ENCODE assay signal across 25 cellular contexts in the genomic region with DNA sequence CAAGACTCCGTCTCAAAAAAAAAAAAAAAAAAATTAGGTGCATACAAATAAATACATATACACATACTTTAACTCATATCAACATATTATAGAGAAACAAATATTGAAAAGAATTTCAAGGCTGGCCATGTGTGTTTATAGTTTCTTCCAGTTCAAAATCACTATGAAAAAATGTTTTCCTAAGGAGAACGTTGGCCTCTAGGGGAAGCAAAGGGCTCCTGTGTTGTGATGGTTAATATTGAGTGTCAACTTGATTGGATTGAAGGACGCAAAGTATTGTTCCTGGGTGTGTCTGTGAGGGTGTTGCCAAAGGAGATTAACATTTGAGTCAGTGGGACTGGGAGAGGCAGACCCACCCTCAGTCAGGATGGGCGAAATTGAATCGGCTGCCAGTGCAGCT.
DNase-seq lines count a peak whose midpoint lies in the region; ATAC-seq and TF ChIP-seq lines count a peak whose summit lies in the region.
"Had no signal": no experiment of that assay in that cellular context is flagged by ENCODE, and none has a peak within 500 bp of the region (broad histone marks: within the 10 kb centered on the region; RNA-seq: fewer than 3 reads in every experiment).

No MANE protein-coding gene starts in this region.

- no peaks in the 10 kb centered on the region for H3K79me1 ChIP-seq in H9 (ENCODE audit: insufficient read depth, low read depth, low read length, poor library complexity, severe bottlenecking)

- no peak overlapping the region for H3K18ac ChIP-seq in H9 (ENCODE audit: insufficient read length, low read depth, low read length)

- H3K14ac ChIP-seq in H9 (ENCODE audit: insufficient read depth, low read length): no peak overlapping the region

- H3K4me1 Mint-ChIP-seq in H9 (peaks cover 0 to 2% of the 10 kb centered on the region in 2 experiments; a peak in 1 of 4 replicates), endodermal cell (peaks cover 15% of the 10 kb centered on the region), type B pancreatic cell (ENCODE audit: unreplicated experiment) (peaks cover 8% of the 10 kb centered on the region), WTC11 (no peaks in the 10 kb centered on the region)
- H3K4me1 Mint-ChIP-seq: CD14-positive monocyte, GM23338 had no signal

- H3K27ac Mint-ChIP-seq in H9: no peak overlapping the region
- no peak overlapping the region for H3K27ac Mint-ChIP-seq in endodermal cell
- no peak overlapping the region for H3K27ac Mint-ChIP-seq in type B pancreatic cell
- no peak overlapping the region for H3K27ac Mint-ChIP-seq in WTC11
- H3K27ac Mint-ChIP-seq: CD14-positive monocyte; CD4-positive, alpha-beta T cell; CD8-positive, alpha-beta memory T cell; GM23338; HFFc6 had no signal

- no peaks in the 10 kb centered on the region for H3K27me3 Mint-ChIP-seq in H9 (ENCODE audit: low read depth)
- H3K27me3 Mint-ChIP-seq in endodermal cell (ENCODE audit: insufficient read depth): no peaks in the 10 kb centered on the region
- peaks cover 4% of the 10 kb centered on the region for H3K27me3 Mint-ChIP-seq in type B pancreatic cell
- H3K27me3 Mint-ChIP-seq in WTC11 (ENCODE audit: low read depth): no peaks in the 10 kb centered on the region; the same call in 1 of the 2 replicates
- H3K27me3 Mint-ChIP-seq: CD4-positive, alpha-beta T cell had no signal

- H3K4me2 ChIP-seq in H9 (ENCODE audit: insufficient read depth, insufficient read length, low read length): no peak overlapping the region
- H3K4me2 ChIP-seq: A549; BLaER1 treated with 17β-estradiol and CSF1 and Interleukin-3, amounts not matched to agents 10 nM and 100 nM; GM23338 had no signal

- no peak for DNase-seq in H9
- DNase-seq in endodermal cell: no peak
- no peak for DNase-seq in type B pancreatic cell (ENCODE audit: extremely low spot score, unreplicated experiment)
- no peak for DNase-seq in stimulated activated CD4-positive, alpha-beta T cell treated with anti-CD3 and anti-CD28 coated beads, Interleukin-4, amount 100 ng/mL, for 1 hour
- no peak for DNase-seq in WTC11 (ENCODE audit: low spot score)
- DNase-seq: 8988T; ACHN; AML-193; BE2C; Calu3; CD4-positive, alpha-beta T cell; CD8-positive, alpha-beta memory T cell; COR-L47; DMS79; EL; GDM1; HFFc6 had no signal

- ATAC-seq in HG03432 (IDR thresholded peaks at IDR 0.05; ENCODE audit: unreplicated experiment) (no peak), WTC11 (no peak)
- ATAC-seq: A549, GM12878, GM23338 had no signal

- H2BK120ac ChIP-seq in H9 (ENCODE audit: low read depth, low read length, poor library complexity, severe bottlenecking): no peak overlapping the region

- H3K36me3 Mint-ChIP-seq in H9 (ENCODE audit: insufficient read depth in 1 of 3, low read depth in 3 of 3) (no peaks in the 10 kb centered on the region), endodermal cell (ENCODE audit: low read depth) (no peaks in the 10 kb centered on the region), type B pancreatic cell (no peaks in the 10 kb centered on the region), WTC11 (no peaks in the 10 kb centered on the region)
- H3K36me3 Mint-ChIP-seq: CD14-positive monocyte; CD8-positive, alpha-beta memory T cell had no signal

- H4K91ac ChIP-seq in H9 (ENCODE audit: insufficient read length, low read depth, low read length): no peak overlapping the region

- no peak overlapping the region for H3K4me3 Mint-ChIP-seq in H9
- no peak overlapping the region for H3K4me3 Mint-ChIP-seq in endodermal cell
- no peak overlapping the region for H3K4me3 Mint-ChIP-seq in type B pancreatic cell
- no peak overlapping the region for H3K4me3 Mint-ChIP-seq in WTC11
- H3K4me3 Mint-ChIP-seq: CD14-positive monocyte; CD4-positive, alpha-beta T cell; CD8-positive, alpha-beta memory T cell; GM23338; HFFc6 had no signal

- no peak overlapping the region for H4K8ac ChIP-seq in H9 (replicated peaks; ENCODE audit: insufficient read length, low read depth, low read length)

- H3K9me3 Mint-ChIP-seq in H9: no peaks in the 10 kb centered on the region; a peak in 1 of 5 replicates
- H3K9me3 Mint-ChIP-seq in endodermal cell: no peaks in the 10 kb centered on the region
- H3K9me3 Mint-ChIP-seq in type B pancreatic cell: no peaks in the 10 kb centered on the region
- no peaks in the 10 kb centered on the region for H3K9me3 Mint-ChIP-seq in WTC11
- H3K9me3 Mint-ChIP-seq: CD4-positive, alpha-beta T cell; CD8-positive, alpha-beta memory T cell; GM23338 had no signal

- no peak overlapping the region for H2BK20ac ChIP-seq in H9 (ENCODE audit: low read depth, low read length, poor library complexity, severe bottlenecking)

- no peak overlapping the region for H2BK5ac ChIP-seq in H9 (ENCODE audit: insufficient read length, low read length)

- H3K23ac ChIP-seq in H9 (ENCODE audit: insufficient read length, low read depth, low read length): no peak overlapping the region

- no peak overlapping the region for H2BK15ac ChIP-seq in H9 (ENCODE audit: low read depth, low read length)

- CTCF ChIA-PET in WTC11 (lab: Charles Lee): interaction anchor here (0.7 to 3.8 kb wide), 4 partner anchors 9 to 1747 kb away, joined by 3 to 21 read pairs (median 4); no protein-coding TSS in a partner anchor

- no peak overlapping the region for H3K56ac ChIP-seq in H9 (ENCODE audit: insufficient read length, low read depth, low read length)

- no peaks in the 10 kb centered on the region for H3K23me2 ChIP-seq in H9 (ENCODE audit: insufficient read length, low read depth, low read length, poor library complexity, severe bottlenecking)

- no peak overlapping the region for H3T11ph ChIP-seq in H9 (ENCODE audit: low read length)

- H3K27me3 ChIP-seq in H9 (ENCODE audit: insufficient read depth, low read length) (no peaks in the 10 kb centered on the region), endodermal cell (ENCODE audit: control insufficient read depth, insufficient read depth, low read length, poor library complexity, severe bottlenecking) (no peaks in the 10 kb centered on the region)
- H3K27me3 ChIP-seq: BE2C; BLaER1 treated with 17β-estradiol and CSF1 and Interleukin-3, amounts not matched to agents 10 nM and 100 nM had no signal

- POLR2A ChIA-PET in WTC11 (lab: Charles Lee): no interaction called here

- no peak overlapping the region for H3K9ac ChIP-seq in H9 (ENCODE audit: extremely low read depth, insufficient read length, low read length)
- no peak overlapping the region for H3K9ac ChIP-seq in endodermal cell (ENCODE audit: extremely low read depth, low read length, poor library complexity, severe bottlenecking)
- H3K9ac ChIP-seq: BLaER1 treated with 17β-estradiol and CSF1 and Interleukin-3, amounts not matched to agents 10 nM and 100 nM had no signal

- no peak overlapping the region for H2BK12ac ChIP-seq in H9 (ENCODE audit: insufficient read length, low read depth, low read length)

- H3K27ac ChIP-seq in H9 (ENCODE audit: insufficient read length, low read depth, low read length) (no peak overlapping the region), VCaP (no peak overlapping the region), endodermal cell (ENCODE audit: low read depth, low read length) (no peak overlapping the region)
- H3K27ac ChIP-seq: A549; BLaER1 treated with 17β-estradiol and CSF1 and Interleukin-3, amounts not matched to agents 10 nM and 100 nM had no signal

- H4K5ac ChIP-seq in H9 (ENCODE audit: insufficient read length, low read depth, low read length): no peak overlapping the region

- H3K4ac ChIP-seq in H9 (ENCODE audit: low read depth, low read length): no peak overlapping the region

- no peaks in the 10 kb centered on the region for H3K36me3 ChIP-seq in endodermal cell (ENCODE audit: control insufficient read depth, insufficient read depth, low read length)
- H3K36me3 ChIP-seq: BE2C; BLaER1 treated with 17β-estradiol and CSF1 and Interleukin-3, amounts not matched to agents 10 nM and 100 nM; HAP-1 had no signal

- no peaks in the 10 kb centered on the region for H4K20me1 ChIP-seq in H9 (ENCODE audit: control insufficient read depth, insufficient read depth, insufficient read length)
- H4K20me1 ChIP-seq: BLaER1 treated with 17β-estradiol and CSF1 and Interleukin-3, amounts not matched to agents 10 nM and 100 nM had no signal

- WGBS in H9 (ENCODE audit: extremely low coverage, insufficient read length, low lambda C conversion rate): no CpG with 5 or more reads among the region's 5 CpGs
- 83 to 87% methylated on average over 3 to 4 of the region's 5 CpGs for WGBS in endodermal cell (ENCODE audit: insufficient coverage in 1 of 2, insufficient read length in 1 of 2), 2 experiments

- H2AFZ ChIP-seq in H9 (ENCODE audit: low read length): no peak overlapping the region
- H2AFZ ChIP-seq: GM23338 had no signal

- H2AK5ac ChIP-seq in H9 (ENCODE audit: insufficient read length, low read length): no peak overlapping the region

- no peak overlapping the region for H3K4me3 ChIP-seq in endodermal cell (ENCODE audit: low read length)
- H3K4me3 ChIP-seq: A549; BLaER1 treated with 17β-estradiol and CSF1 and Interleukin-3, amounts not matched to agents 10 nM and 100 nM; GM12878; GM23338; HAP-1 had no signal

- H3K9me3 ChIP-seq in H9 (ENCODE audit: control insufficient read depth, low read depth, low read length) (no peaks in the 10 kb centered on the region), endodermal cell (ENCODE audit: control insufficient read depth, low read length) (no peaks in the 10 kb centered on the region)
- H3K9me3 ChIP-seq: A549, BE2C, HAP-1 had no signal

- H3K79me2 ChIP-seq in H9 (ENCODE audit: insufficient read depth, low read length): no peaks in the 10 kb centered on the region

- TF ChIP-seq CTCF in H9 (conservative IDR thresholded peaks at IDR 0.05) (peak; percentile 48), VCaP (conservative IDR thresholded peaks at IDR 0.05) (0 out of 2 replicates have a peak, but pooled peaks have one; percentile 6), endodermal cell (conservative IDR thresholded peaks at IDR 0.05) (peak; percentile 60), type B pancreatic cell (conservative IDR thresholded peaks at IDR 0.05) (peak; percentile 23), WTC11 (IDR thresholded peaks at IDR 0.05) (no peak)

- H3K4me1 ChIP-seq in H9 (ENCODE audit: insufficient read depth, low read length): no peaks in the 10 kb centered on the region
- peaks cover 5% of the 10 kb centered on the region for H3K4me1 ChIP-seq in endodermal cell (ENCODE audit: control insufficient read depth, insufficient read depth, low read length)
- H3K4me1 ChIP-seq: A549, BE2C, HAP-1 had no signal

TF ChIP-seq in WTC11, 78 proteins besides CTCF, POLR2A, EP300 and RAD21 (continues in another document):
- TF ChIP-seq, protein P1, sequence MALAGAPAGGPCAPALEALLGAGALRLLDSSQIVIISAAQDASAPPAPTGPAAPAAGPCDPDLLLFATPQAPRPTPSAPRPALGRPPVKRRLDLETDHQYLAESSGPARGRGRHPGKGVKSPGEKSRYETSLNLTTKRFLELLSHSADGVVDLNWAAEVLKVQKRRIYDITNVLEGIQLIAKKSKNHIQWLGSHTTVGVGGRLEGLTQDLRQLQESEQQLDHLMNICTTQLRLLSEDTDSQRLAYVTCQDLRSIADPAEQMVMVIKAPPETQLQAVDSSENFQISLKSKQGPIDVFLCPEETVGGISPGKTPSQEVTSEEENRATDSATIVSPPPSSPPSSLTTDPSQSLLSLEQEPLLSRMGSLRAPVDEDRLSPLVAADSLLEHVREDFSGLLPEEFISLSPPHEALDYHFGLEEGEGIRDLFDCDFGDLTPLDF (CRISPR knock-in tag; IDR thresholded peaks at IDR 0.05): no peak
- TF ChIP-seq GRHL2 (CRISPR knock-in tag; IDR thresholded peaks at IDR 0.05; ENCODE audit: insufficient replicate concordance, severe bottlenecking): no peak
